ENCODE assay signal across 20 cellular contexts in genomic region chr16:89102777-89103073, GRCh38. TPM values are rescaled to one million over a fixed set of nuclear protein-coding genes. Genes with fewer than 3 reads are reported as not detected.
DNase-seq lines count a peak whose midpoint lies in the region; FAIRE-seq and TF ChIP-seq lines count a peak whose summit lies in the region.
"Had no signal": no experiment of that assay in that cellular context is flagged by ENCODE, and none has a peak within 500 bp of the region (broad histone marks: within the 10 kb centered on the region; RNA-seq: fewer than 3 reads in every experiment).

No MANE protein-coding gene starts in this region.

- H4K20me1 ChIP-seq in hepatocyte (ENCODE audit: insufficient read depth, poor library complexity, severe bottlenecking) = no peaks in the 10 kb centered on the region

- peaks cover 99% of the 10 kb centered on the region for H3K36me3 Mint-ChIP-seq in activated T-cell treated with anti-CD3 and anti-CD28 coated beads, Interleukin-2, amount 50 U/mL, for 24 hours (ENCODE audit: low read depth)

- no peaks in the 10 kb centered on the region for H3K9me2 ChIP-seq in hepatocyte (replicated peaks; ENCODE audit: insufficient read depth)

- H3K79me2 ChIP-seq in hepatocyte = peaks cover 13% of the 10 kb centered on the region

- peak overlapping the region; percentile 50 for H3K4me2 ChIP-seq in hepatocyte
- H3K4me2 ChIP-seq: A549 had no signal

- peak overlapping the region; percentile 64 for H3K27ac Mint-ChIP-seq in activated T-cell treated with anti-CD3 and anti-CD28 coated beads, Interleukin-2, amount 50 U/mL, for 24 hours
- H3K27ac Mint-ChIP-seq: H9 had no signal

- H3K9me3 Mint-ChIP-seq in activated T-cell treated with anti-CD3 and anti-CD28 coated beads, Interleukin-2, amount 50 U/mL, for 24 hours = no peaks in the 10 kb centered on the region
- H3K9me3 Mint-ChIP-seq: H9 had no signal

- H3K36me3 ChIP-seq in hepatocyte (replicated peaks; ENCODE audit: insufficient read depth, low read depth) (no peaks in the 10 kb centered on the region), small intestine (ENCODE audit: control insufficient read depth in 2 of 2, insufficient read depth in 2 of 2, low read length in 2 of 2) (peaks cover 3 to 12% of the 10 kb centered on the region in 2 donors)

- FAIRE-seq in small intestine (lab: Jason Lieb, UNC) = no peak
- FAIRE-seq: A549, D721Med, GM12892, RCC 7860 had no signal

- 95% methylated on average over 15 of the region's 15 CpGs for whole genome bisulfite sequencing in hepatocyte (ENCODE audit: low lambda C conversion rate, missing lambda C conversion rate)
- 17 to 70% (median 59%) methylated on average over 15 of the region's 15 CpGs for WGBS in small intestine, 3 donors

- H2AFZ ChIP-seq in hepatocyte = no peak overlapping the region

- H3K9me3 ChIP-seq in hepatocyte (ENCODE audit: low read depth) (no peaks in the 10 kb centered on the region), small intestine (ENCODE audit: control insufficient read depth, low read depth) (no peaks in the 10 kb centered on the region)
- H3K9me3 ChIP-seq: A549 had no signal

- no peak for TF ChIP-seq CTCF in hepatocyte (IDR thresholded peaks at IDR 0.05; ENCODE audit: poor library complexity)

- no peak overlapping the region for H3K4me3 Mint-ChIP-seq in activated T-cell treated with anti-CD3 and anti-CD28 coated beads, Interleukin-2, amount 50 U/mL, for 24 hours
- H3K4me3 Mint-ChIP-seq: H9 had no signal

- peak overlapping the region; percentile 86 for H3K4me3 ChIP-seq in Jurkat, Clone E6-1 (ENCODE audit: low read length)
- H3K4me3 ChIP-seq in hepatocyte (no peak overlapping the region), small intestine (ENCODE audit: low read depth in 1 of 2, low read length in 2 of 2) (peak overlapping the region in 1 of 2 donors; percentile 3)
- H3K4me3 ChIP-seq: A549 had no signal

- H3K4me1 ChIP-seq in hepatocyte (ENCODE audit: insufficient read depth) (peaks cover 22% of the 10 kb centered on the region), small intestine (ENCODE audit: control insufficient read depth in 2 of 2, insufficient read depth in 1 of 2, low read depth in 1 of 2, low read length in 1 of 2) (peaks cover 4 to 27% of the 10 kb centered on the region in 2 donors)
- H3K4me1 ChIP-seq: A549 had no signal

- H3K27ac ChIP-seq in hepatocyte = peak overlapping the region; percentile 92
- peak overlapping the region; percentile 89 for H3K27ac ChIP-seq in small intestine (ENCODE audit: low read depth in 1 of 2, low read length in 1 of 2)
- no peak overlapping the region for H3K27ac ChIP-seq in substantia nigra (ENCODE audit: low read depth, low read length, poor library complexity, severe bottlenecking)
- H3K27ac ChIP-seq: A549 had no signal

- H3K27me3 ChIP-seq in hepatocyte = no peaks in the 10 kb centered on the region
- H3K27me3 ChIP-seq in small intestine (ENCODE audit: control insufficient read depth in 2 of 2, insufficient read depth in 2 of 2, low read length in 2 of 2) = no peaks in the 10 kb centered on the region

- H3K4me1 Mint-ChIP-seq in activated T-cell treated with anti-CD3 and anti-CD28 coated beads, Interleukin-2, amount 50 U/mL, for 24 hours (ENCODE audit: low read depth) = peaks cover 58% of the 10 kb centered on the region

- no peaks in the 10 kb centered on the region for H3K27me3 Mint-ChIP-seq in activated T-cell treated with anti-CD3 and anti-CD28 coated beads, Interleukin-2, amount 50 U/mL, for 24 hours

- no peak for DNase-seq in activated T-cell treated with anti-CD3 and anti-CD28 coated beads, Interleukin-2, amount 50 U/mL, for 24 hours
- no peak for DNase-seq in activated T-cell treated with anti-CD3 and anti-CD28 coated beads for 4 hours
- no peak for DNase-seq in Jurkat, Clone E6-1 (ENCODE audit: low read depth, low spot score)
- DNase-seq in hepatocyte (ENCODE audit: low spot score) = no peak
- DNase-seq in small intestine = peak; percentile 46
- no peak for DNase-seq in activated CD8-positive, alpha-beta memory T cell treated with anti-CD3 and anti-CD28 coated beads, Interleukin-2, amount 50 U/mL, for 48 hours
- DNase-seq in substantia nigra (lab: John Stamatoyannopoulos, UW) = no peak
- DNase-seq in cerebellar cortex (ENCODE audit: low spot score) = no peak
- DNase-seq: DND-41, GDM1, IMR-90, NCI-H1048, NCI-H146, NCI-H2081 treated with DMSO at 0.1 percent for 48 hours, NCI-H524 had no signal

RNA-seq across cellular contexts. Expression of gene ACSF3, which starts 9.1 kb away (rescaled TPM):
- polyA plus RNA-seq in Jurkat, Clone E6-1 (2012; ENCODE audit: insufficient read depth, insufficient read length) = 393 TPM
- total RNA-seq in hepatocyte = 20.7 and 22.1 TPM in 2 replicates
- polyA plus RNA-seq in hepatocyte (18.2 and 28.0 TPM in 2 replicates), small intestine (10 to 100 TPM; 49.2 to 93.7 (median 68.1) TPM)
